ENCODE assay signal across 24 cellular contexts in genomic region chr13:91623151-91623550, GRCh38.
"Had no signal": no experiment of that assay in that cellular context is flagged by ENCODE, and none has a peak within 500 bp of the region (broad histone marks: within the 10 kb centered on the region; RNA-seq: fewer than 3 reads in every experiment).

No MANE protein-coding gene starts in this region.

- H3K4me2 ChIP-seq: smooth muscle cell had no signal

- H3K4me3 Mint-ChIP-seq: naive thymus-derived CD4-positive, alpha-beta T cell; natural killer cell treated with Interleukin-12 subunit alpha and Interleukin-12 subunit beta and Interleukin-15 and Interleukin-18, amount 100 ng/mL, for 72 hours; stimulated activated memory B cell treated with anti-CD40 and anti-IgM and Interleukin-4, amounts not matched to agents 10 μg/mL and 1 μg/mL and 100 μg/mL, for 72 hours; stimulated activated naive CD8-positive, alpha-beta T cell treated with anti-CD3 and anti-CD28 coated beads, Interleukin-15, amount 100 ng/mL, for 72 hours had no signal

- H3K27ac Mint-ChIP-seq: naive thymus-derived CD4-positive, alpha-beta T cell; natural killer cell treated with Interleukin-12 subunit alpha and Interleukin-12 subunit beta and Interleukin-15 and Interleukin-18, amount 100 ng/mL, for 72 hours; progenitor cell of endocrine pancreas; stimulated activated memory B cell treated with anti-CD40 and anti-IgM and Interleukin-4, amounts not matched to agents 10 μg/mL and 1 μg/mL and 100 μg/mL, for 72 hours; stimulated activated naive CD8-positive, alpha-beta T cell treated with anti-CD3 and anti-CD28 coated beads, Interleukin-15, amount 100 ng/mL, for 72 hours had no signal

- H3K9me3 Mint-ChIP-seq: naive thymus-derived CD4-positive, alpha-beta T cell; stimulated activated memory B cell treated with anti-CD40 and anti-IgM and Interleukin-4, amounts not matched to agents 10 μg/mL and 1 μg/mL and 100 μg/mL, for 72 hours; stimulated activated naive CD8-positive, alpha-beta T cell treated with anti-CD3 and anti-CD28 coated beads, Interleukin-15, amount 100 ng/mL, for 72 hours had no signal

- ATAC-seq: mucosa of descending colon; naive thymus-derived CD4-positive, alpha-beta T cell; natural killer cell treated with Interleukin-12 subunit alpha and Interleukin-12 subunit beta and Interleukin-15 and Interleukin-18, amount 100 ng/mL, for 72 hours; right lobe of liver; stimulated activated memory B cell treated with anti-CD40 and anti-IgM and Interleukin-4, amounts not matched to agents 10 μg/mL and 1 μg/mL and 100 μg/mL, for 72 hours; stimulated activated naive CD8-positive, alpha-beta T cell treated with anti-CD3 and anti-CD28 coated beads, Interleukin-15, amount 100 ng/mL, for 72 hours had no signal

- DNase-seq: hippocampal formation; islet precursor cell; left ventricle myocardium inferior; midbrain; mucosa of descending colon; naive thymus-derived CD4-positive, alpha-beta T cell; ovary; right lobe of liver; stimulated activated CD4-positive, alpha-beta T cell treated with anti-CD3 and anti-CD28 coated beads, Interleukin-1b, Interleukin-23, amount 100 ng/mL, for 48 hours; stimulated activated CD4-positive, alpha-beta T cell treated with anti-CD3 and anti-CD28 coated beads, Interleukin-2, amount 100 ng/mL, for 48 hours; stimulated activated CD4-positive, alpha-beta T cell treated with anti-CD3 and anti-CD28 coated beads, Interleukin-4, amount 100 ng/mL, for 4 hours; stimulated activated CD8-positive, alpha-beta memory T cell treated with anti-CD3 and anti-CD28 coated beads, Interleukin-4, amount 100 ng/mL, for 48 hours; stimulated activated naive CD4-positive, alpha-beta T cell treated with Interleukin-2 at 50 U/mL for 16 hours; stimulated activated naive CD8-positive, alpha-beta T cell treated with anti-CD3 and anti-CD28 coated beads, Interleukin-15, amount 100 ng/mL, for 72 hours; substantia nigra; upper lobe of left lung had no signal

- H3K27ac ChIP-seq: left ventricle myocardium inferior, ovary, right atrium auricular region, right lobe of liver, tibial nerve, upper lobe of left lung, vagina had no signal

- H3K4me1 Mint-ChIP-seq: stimulated activated memory B cell treated with anti-CD40 and anti-IgM and Interleukin-4, amounts not matched to agents 10 μg/mL and 1 μg/mL and 100 μg/mL, for 72 hours; stimulated activated naive CD8-positive, alpha-beta T cell treated with anti-CD3 and anti-CD28 coated beads, Interleukin-15, amount 100 ng/mL, for 72 hours had no signal

- H3K4me1 ChIP-seq: left ventricle myocardium inferior, right atrium auricular region, right lobe of liver, tibial nerve, upper lobe of left lung, vagina had no signal

- H3K4me3 ChIP-seq: left ventricle myocardium inferior, lung, mucosa of descending colon, ovary, right atrium auricular region, right lobe of liver, smooth muscle cell, tibial nerve, upper lobe of left lung, vagina had no signal

- H3K27me3 Mint-ChIP-seq: natural killer cell treated with Interleukin-12 subunit alpha and Interleukin-12 subunit beta and Interleukin-15 and Interleukin-18, amount 100 ng/mL, for 72 hours; progenitor cell of endocrine pancreas; stimulated activated memory B cell treated with anti-CD40 and anti-IgM and Interleukin-4, amounts not matched to agents 10 μg/mL and 1 μg/mL and 100 μg/mL, for 72 hours; stimulated activated naive CD8-positive, alpha-beta T cell treated with anti-CD3 and anti-CD28 coated beads, Interleukin-15, amount 100 ng/mL, for 72 hours had no signal

- H3K27me3 ChIP-seq: ovary, right atrium auricular region, right lobe of liver, tibial nerve, upper lobe of left lung, vagina had no signal

- H3K36me3 ChIP-seq: left ventricle myocardium inferior, ovary, right atrium auricular region, right lobe of liver, tibial nerve, upper lobe of left lung, vagina had no signal

- H3K36me3 Mint-ChIP-seq: naive thymus-derived CD4-positive, alpha-beta T cell; natural killer cell treated with Interleukin-12 subunit alpha and Interleukin-12 subunit beta and Interleukin-15 and Interleukin-18, amount 100 ng/mL, for 72 hours; stimulated activated memory B cell treated with anti-CD40 and anti-IgM and Interleukin-4, amounts not matched to agents 10 μg/mL and 1 μg/mL and 100 μg/mL, for 72 hours had no signal

- H3K9me3 ChIP-seq: left ventricle myocardium inferior, mucosa of descending colon, ovary, right atrium auricular region, right lobe of liver, tibial nerve, upper lobe of left lung, vagina had no signal
